ENCODE assay signal across 20 cellular contexts in the genomic region with DNA sequence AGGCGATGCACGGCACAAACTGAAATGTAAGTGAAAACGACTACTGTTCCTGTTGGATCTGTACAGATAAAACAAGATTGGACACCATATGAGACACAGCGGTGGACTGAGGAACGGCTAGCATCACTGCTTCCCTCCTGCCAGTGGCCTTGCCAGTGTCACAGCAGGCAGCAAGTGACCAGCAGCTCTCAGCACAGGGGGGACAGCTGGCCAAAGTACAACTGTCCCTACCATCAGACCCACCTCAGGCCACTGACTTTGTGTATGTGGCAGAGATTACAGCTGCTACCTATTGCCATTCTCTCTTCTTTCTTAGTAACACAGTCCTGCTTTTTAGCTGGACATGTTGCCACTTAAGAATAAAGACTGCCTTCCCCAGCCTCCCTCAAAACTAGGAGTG.
DNase-seq lines count a peak whose midpoint lies in the region; ATAC-seq, FAIRE-seq and TF ChIP-seq lines count a peak whose summit lies in the region.
"Had no signal": no experiment of that assay in that cellular context is flagged by ENCODE, and none has a peak within 500 bp of the region (broad histone marks: within the 10 kb centered on the region; RNA-seq: fewer than 3 reads in every experiment).

No MANE protein-coding gene starts in this region.

- no peak overlapping the region for H2BK15ac ChIP-seq in neuronal stem cell (ENCODE audit: low read length)

- H3K27me3 Mint-ChIP-seq in activated CD4-positive, alpha-beta T cell treated with anti-CD3 and anti-CD28 coated beads, Interleukin-2, amount 10 ng/mL, durations not matched to agents 24 days and 14 days = peaks cover 9% of the 10 kb centered on the region
- H3K27me3 Mint-ChIP-seq: CD4-positive, alpha-beta T cell had no signal

- no peak overlapping the region for H2BK5ac ChIP-seq in neuronal stem cell (ENCODE audit: low read length)

- peak overlapping the region; percentile 80 for H3K4ac ChIP-seq in neuronal stem cell (ENCODE audit: low read length)

- H3K23ac ChIP-seq in neuronal stem cell (ENCODE audit: low read depth, low read length, poor library complexity) = peak overlapping the region; percentile 89

- no peak overlapping the region for H3K27ac Mint-ChIP-seq in activated CD4-positive, alpha-beta T cell treated with anti-CD3 and anti-CD28 coated beads, Interleukin-2, amount 10 ng/mL, durations not matched to agents 24 days and 14 days
- H3K27ac Mint-ChIP-seq: CD4-positive, alpha-beta T cell; GM23338 had no signal

- H4K8ac ChIP-seq in neuronal stem cell (ENCODE audit: low read depth, low read length) = no peak overlapping the region

- H3K27me3 ChIP-seq in bronchial epithelial cell (ENCODE audit: control insufficient read depth, insufficient read depth, low read length) (no peaks in the 10 kb centered on the region), fibroblast of lung (ENCODE audit: control insufficient read depth, insufficient read depth, low read length) (no peaks in the 10 kb centered on the region), neuronal stem cell (ENCODE audit: control insufficient read depth in 3 of 3, insufficient read depth in 3 of 3, low read depth in 1 of 3, low read length in 3 of 3) (peaks cover 0 to 4% (median 0%) of the 10 kb centered on the region in 3 experiments), psoas muscle (ENCODE audit: insufficient read depth in 3 of 3, low read length in 2 of 3) (peaks cover 0 to 22% (median 3%) of the 10 kb centered on the region in 3 donors)

- ATAC-seq in HG03565 (IDR thresholded peaks at IDR 0.05; ENCODE audit: unreplicated experiment) (no peak), psoas muscle (no peak)
- ATAC-seq: A549, GM23338 had no signal

- H3K4me1 ChIP-seq in fibroblast of lung (ENCODE audit: control insufficient read depth, extremely low read depth, insufficient read depth, low read length) (no peaks in the 10 kb centered on the region), neuronal stem cell (ENCODE audit: control insufficient read depth in 2 of 2, insufficient read depth in 1 of 2, low read depth in 1 of 2, low read length in 2 of 2) (peaks cover under 1 to 2% of the 10 kb centered on the region in 2 donors), psoas muscle (no peaks in the 10 kb centered on the region)
- H3K4me1 ChIP-seq: A549, Caco-2 had no signal

- no peaks in the 10 kb centered on the region for H3K79me1 ChIP-seq in neuronal stem cell (ENCODE audit: low read depth, low read length)

- peaks cover 6% of the 10 kb centered on the region for H3K4me1 Mint-ChIP-seq in activated CD4-positive, alpha-beta T cell treated with anti-CD3 and anti-CD28 coated beads, Interleukin-2, amount 10 ng/mL, durations not matched to agents 24 days and 14 days

- H2AFZ ChIP-seq in fibroblast of lung (ENCODE audit: low read length) = peak overlapping the region; percentile 16
- H2AFZ ChIP-seq in neuronal stem cell (ENCODE audit: low read length) = no peak overlapping the region
- H2AFZ ChIP-seq: GM23338 had no signal

- H3K36me3 ChIP-seq in bronchial epithelial cell (ENCODE audit: control insufficient read depth, insufficient read depth, low read length) (no peaks in the 10 kb centered on the region), fibroblast of lung (ENCODE audit: control insufficient read depth, insufficient read depth, low read length) (no peaks in the 10 kb centered on the region), neuronal stem cell (replicated peaks in 1 of 2; ENCODE audit: control insufficient read depth in 2 of 2, insufficient read depth in 2 of 2, low read length in 2 of 2) (no peaks in the 10 kb centered on the region), psoas muscle (ENCODE audit: insufficient read depth in 1 of 2, low read depth in 1 of 2) (no peaks in the 10 kb centered on the region)

- FAIRE-seq in bronchial epithelial cell (lab: Jason Lieb, UNC) = peak; percentile 72
- FAIRE-seq: D721Med, G401.6, GM12891, GM19239 had no signal

- no peak overlapping the region for H3K9ac ChIP-seq in fibroblast of lung (ENCODE audit: insufficient read depth, low read length)
- peak overlapping the region; percentile 47 for H3K9ac ChIP-seq in neuronal stem cell (ENCODE audit: low read depth, low read length, poor library complexity)

- no peak overlapping the region for H2BK120ac ChIP-seq in neuronal stem cell (ENCODE audit: low read depth, low read length)

- no peak overlapping the region for H3K18ac ChIP-seq in neuronal stem cell (ENCODE audit: low read length)

- H3K9me3 Mint-ChIP-seq in activated CD4-positive, alpha-beta T cell treated with anti-CD3 and anti-CD28 coated beads, Interleukin-2, amount 10 ng/mL, durations not matched to agents 24 days and 14 days = no peaks in the 10 kb centered on the region

- no peaks in the 10 kb centered on the region for H3K9me3 ChIP-seq in fibroblast of lung (ENCODE audit: control insufficient read depth, insufficient read depth, low read depth, low read length)
- H3K9me3 ChIP-seq in neuronal stem cell (replicated peaks in 1 of 2; ENCODE audit: control insufficient read depth in 2 of 2, insufficient read depth in 1 of 2, low read depth in 1 of 2, low read length in 2 of 2) = no peaks in the 10 kb centered on the region
- no peaks in the 10 kb centered on the region for H3K9me3 ChIP-seq in psoas muscle
- H3K9me3 ChIP-seq: A549, Caco-2 had no signal

- H3K4me2 ChIP-seq in fibroblast of lung (ENCODE audit: extremely low read depth, insufficient read depth, low read length) (no peak overlapping the region), neuronal stem cell (ENCODE audit: insufficient read depth, low read length, poor library complexity, severe bottlenecking) (no peak overlapping the region)
- H3K4me2 ChIP-seq: A549, GM23338 had no signal

- no peaks in the 10 kb centered on the region for H3K36me3 Mint-ChIP-seq in activated CD4-positive, alpha-beta T cell treated with anti-CD3 and anti-CD28 coated beads, Interleukin-2, amount 10 ng/mL, durations not matched to agents 24 days and 14 days (ENCODE audit: low read depth)

- peak overlapping the region; percentile 66 for H4K91ac ChIP-seq in neuronal stem cell (ENCODE audit: low read depth, low read length, poor library complexity)

- no peak overlapping the region for H2BK12ac ChIP-seq in neuronal stem cell (ENCODE audit: low read length)

- no CpG with 5 or more reads among the region's 5 CpGs for WGBS in neuronal stem cell (ENCODE audit: extremely low coverage in 2 of 2, insufficient read length in 2 of 2, insufficient replicate concordance in 1 of 2), 2 donors
- WGBS in psoas muscle, 3 donors = 87 to 93% (median 88%) methylated on average over 5 of the region's 5 CpGs

- no peaks in the 10 kb centered on the region for H3K79me2 ChIP-seq in fibroblast of lung (ENCODE audit: control insufficient read depth, insufficient read depth, low read length)

- intact Hi-C loops in activated CD4-positive, alpha-beta T cell treated with anti-CD3 and anti-CD28 coated beads, Interleukin-2, amount 10 ng/mL, durations not matched to agents 24 days and 14 days (cut with micrococcal nuclease) = no loop called here
- intact Hi-C loops in psoas muscle (cut with DNase I) = no loop called here

- H3K14ac ChIP-seq in neuronal stem cell (ENCODE audit: low read length) = peak overlapping the region; percentile 73

- TF ChIP-seq CTCF in bronchial epithelial cell (IDR thresholded peaks at IDR 0.05; ENCODE audit: insufficient read depth, low read length, severe bottlenecking) (no peak), fibroblast of lung (conservative IDR thresholded peaks at IDR 0.05 in 1 of 2, IDR thresholded peaks at IDR 0.05 in 1 of 2; ENCODE audit: low read depth in 1 of 2, low read length in 2 of 2) (no peak), psoas muscle (IDR thresholded peaks at IDR 0.05) (no peak)

- no peak overlapping the region for H3K4me3 ChIP-seq in bronchial epithelial cell (ENCODE audit: low read depth, low read length)
- H3K4me3 ChIP-seq in fibroblast of lung (replicated peaks in 1 of 4; ENCODE audit: control extremely low read depth in 1 of 4, insufficient read depth in 1 of 4, low read depth in 3 of 4, low read length in 4 of 4) = no peak overlapping the region
- no peak overlapping the region for H3K4me3 ChIP-seq in neuronal stem cell (ENCODE audit: low read length in 2 of 2)
- H3K4me3 ChIP-seq in psoas muscle = no peak overlapping the region
- H3K4me3 ChIP-seq: A549, GM23338 had no signal

- H3K4me3 Mint-ChIP-seq in activated CD4-positive, alpha-beta T cell treated with anti-CD3 and anti-CD28 coated beads, Interleukin-2, amount 10 ng/mL, durations not matched to agents 24 days and 14 days = no peak overlapping the region
- H3K4me3 Mint-ChIP-seq: CD4-positive, alpha-beta T cell; GM23338 had no signal

- H4K20me1 ChIP-seq in fibroblast of lung (ENCODE audit: control insufficient read depth, extremely low read depth, insufficient read depth, low read length) = no peaks in the 10 kb centered on the region

- DNase-seq in activated CD4-positive, alpha-beta T cell treated with anti-CD3 and anti-CD28 coated beads, Interleukin-2, amount 10 ng/mL, durations not matched to agents 24 days and 14 days = peak; percentile 34
- no peak for DNase-seq in activated CD4-positive, alpha-beta T cell treated with anti-CD3 and anti-CD28 coated beads, Interleukin-2, amount 50 U/mL, for 48 hours
- DNase-seq in bronchial epithelial cell (ENCODE audit: low read depth) (no peak), fibroblast of lung (ENCODE audit: low read depth in 2 of 2) (no peak), neuronal stem cell (ENCODE audit: low spot score) (no peak), psoas muscle (no peak), cerebellar cortex (ENCODE audit: low spot score) (no peak)
- DNase-seq: AML-193; Caco-2; CD4-positive, alpha-beta T cell; H7 had no signal

- H2AK5ac ChIP-seq in neuronal stem cell (ENCODE audit: low read depth, low read length) = no peak overlapping the region

- no peak overlapping the region for H3K27ac ChIP-seq in fibroblast of lung (ENCODE audit: insufficient read depth, low read length)
- no peak overlapping the region for H3K27ac ChIP-seq in neuronal stem cell (replicated peaks; ENCODE audit: low read length)
- no peak overlapping the region for H3K27ac ChIP-seq in psoas muscle
- H3K27ac ChIP-seq: 22Rv1, A549, C4-2B had no signal
